Comparison of ENCODE assay signal across 25 cellular contexts in the genomic region with DNA sequence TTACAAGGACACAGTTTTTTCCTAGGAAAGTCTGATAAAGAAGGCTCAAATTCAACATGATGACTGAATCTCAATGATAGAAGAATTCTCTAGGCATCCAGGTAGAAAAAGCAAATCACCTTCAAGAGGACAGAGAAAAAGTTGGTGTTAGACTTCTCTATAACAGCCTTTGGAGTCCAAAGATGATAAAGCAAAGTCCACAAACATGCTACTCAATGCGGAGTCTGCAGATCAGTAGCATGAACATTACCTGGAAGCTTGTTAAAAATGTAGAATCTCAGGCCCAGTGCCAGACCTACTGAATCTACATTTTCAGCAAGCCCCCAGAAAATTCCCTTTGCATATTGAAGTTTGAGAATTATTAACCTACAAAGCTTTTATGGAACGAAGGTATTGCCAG. TPM values are rescaled to one million over a fixed set of nuclear protein-coding genes. Genes with fewer than 3 reads are reported as not detected.
DNase-seq lines count a peak whose midpoint lies in the region; ATAC-seq, FAIRE-seq and TF ChIP-seq lines count a peak whose summit lies in the region.
"Had no signal": no experiment of that assay in that cellular context is flagged by ENCODE, and none has a peak within 500 bp of the region (broad histone marks: within the 10 kb centered on the region; RNA-seq: fewer than 3 reads in every experiment).

No MANE protein-coding gene starts in this region.

- no peak overlapping the region for H3K9ac ChIP-seq in HepG2 (ENCODE audit: insufficient read depth, low read depth, low read length)
- no peak overlapping the region for H3K9ac ChIP-seq in liver (ENCODE audit: low read depth in 1 of 2, low read length in 2 of 2)
- H3K9ac ChIP-seq: BLaER1 had no signal

- H4K20me1 ChIP-seq in HepG2 (ENCODE audit: insufficient read depth, low read length): no peaks in the 10 kb centered on the region
- H4K20me1 ChIP-seq: BLaER1 had no signal

- TF ChIP-seq EP300 in HepG2 (IDR thresholded peaks at IDR 0.05; ENCODE audit: low read depth in 2 of 2, low read length in 2 of 2): no peak
- no peak for TF ChIP-seq EP300 in HepG2 (CRISPR knock-in tag; IDR thresholded peaks at IDR 0.05; ENCODE audit: borderline replicate concordance)

- H3K79me2 ChIP-seq in HepG2 (ENCODE audit: insufficient read depth, low read length): no peaks in the 10 kb centered on the region

- TF ChIP-seq CTCF in HepG2 (CRISPR knock-in tag; IDR thresholded peaks at IDR 0.05) (no peak), right lobe of liver (IDR thresholded peaks at IDR 0.05) (no peak), liver (IDR thresholded peaks at IDR 0.05; ENCODE audit: low read depth, low read length, missing input control) (no peak)

- no peak overlapping the region for H3K4me3 ChIP-seq in HepG2 (replicated peaks in 1 of 3; ENCODE audit: insufficient read depth in 1 of 3, low read depth in 2 of 3, low read length in 3 of 3)
- no peak overlapping the region for H3K4me3 ChIP-seq in right lobe of liver
- H3K4me3 ChIP-seq in liver (ENCODE audit: low read depth in 1 of 3, low read length in 3 of 3): no peak overlapping the region
- H3K4me3 ChIP-seq in small intestine (ENCODE audit: low read depth in 1 of 2, low read length in 2 of 2): no peak overlapping the region
- H3K4me3 ChIP-seq: BLaER1, GM12878 had no signal

- intact Hi-C loops in HepG2 (cut with micrococcal nuclease; ENCODE audit: unreplicated experiment) (no loop called here), right lobe of liver (cut with DNase I) (no loop called here)

- no peak for FAIRE-seq in HepG2 (lab: Jason Lieb, UNC)
- FAIRE-seq in small intestine (lab: Jason Lieb, UNC): no peak
- FAIRE-seq: GM12878, GM12892, GM18507 had no signal

- CTCF ChIA-PET in HepG2 (lab: Yijun Ruan, JAX; ENCODE audit: low intra/inter-chr PET ratio, low total read pairs): no interaction called here

- no peak for DNase-seq in HepG2 (ENCODE audit: low spot score)
- DNase-seq in right lobe of liver: no peak
- peak; percentile 59 for DNase-seq in small intestine
- DNase-seq in NCI-H2196 (lab: John Stamatoyannopoulos, UW; ENCODE audit: unreplicated experiment): no peak
- DNase-seq: ACHN; BE2C; C1 segment of cervical spinal cord; CD4-positive, alpha-beta memory T cell; CD4-positive, CD25-positive, alpha-beta regulatory T cell; CD8-positive, alpha-beta memory T cell; COR-L47; DMS 273 treated with DMSO at 0.1 percent for 48 hours; DMS153; DMS53; DMS79; DND-41; EL; GDM1 had no signal

- H3K36me3 ChIP-seq in HepG2 (replicated peaks in 1 of 2; ENCODE audit: control insufficient read depth in 1 of 2, insufficient read depth in 2 of 2, low read length in 2 of 2) (no peaks in the 10 kb centered on the region), right lobe of liver (no peaks in the 10 kb centered on the region), liver (ENCODE audit: control insufficient read depth in 4 of 4, insufficient read depth in 3 of 4, low read depth in 1 of 4, low read length in 3 of 4) (no peaks in the 10 kb centered on the region), small intestine (ENCODE audit: control insufficient read depth in 2 of 2, insufficient read depth in 2 of 2, low read length in 2 of 2) (no peaks in the 10 kb centered on the region)
- H3K36me3 ChIP-seq: BE2C, BLaER1 had no signal

- no peaks in the 10 kb centered on the region for H3K9me3 ChIP-seq in HepG2 (ENCODE audit: low read length)
- no peaks in the 10 kb centered on the region for H3K9me3 ChIP-seq in right lobe of liver
- no peaks in the 10 kb centered on the region for H3K9me3 ChIP-seq in liver (ENCODE audit: control insufficient read depth in 4 of 4, low read length in 3 of 4)
- no peaks in the 10 kb centered on the region for H3K9me3 ChIP-seq in small intestine (ENCODE audit: control insufficient read depth, low read depth)
- H3K9me3 ChIP-seq: BE2C, BLaER1 had no signal

- H2AFZ ChIP-seq in HepG2 (ENCODE audit: low read length): no peak overlapping the region

- no peak overlapping the region for H3K27ac ChIP-seq in HepG2 (ENCODE audit: extremely low read length, insufficient read depth, low read length)
- H3K27ac ChIP-seq in right lobe of liver: no peak overlapping the region
- no peak overlapping the region for H3K27ac ChIP-seq in liver (ENCODE audit: low read depth in 1 of 2, low read length in 2 of 2)
- no peak overlapping the region for H3K27ac ChIP-seq in small intestine (ENCODE audit: low read depth in 1 of 2, low read length in 1 of 2)
- H3K27ac ChIP-seq: 22Rv1, BLaER1 had no signal

- BruUV-seq in HepG2 (replicated peaks; lab: Mats Ljungman, UMichigan): no TSS peak

- POLR2A ChIA-PET in HepG2 (lab: Yijun Ruan, JAX): no interaction called here

- in situ Hi-C loops in HepG2 (cut with HindIII; ENCODE audit: extremely low pct_ligation_motif_present, low pct_unique_long_range_greater_than_20kb): no loop called here

- H3K4me1 ChIP-seq in HepG2 (ENCODE audit: insufficient read depth, low read length): peaks cover 6% of the 10 kb centered on the region
- no peaks in the 10 kb centered on the region for H3K4me1 ChIP-seq in right lobe of liver
- no peaks in the 10 kb centered on the region for H3K4me1 ChIP-seq in liver (ENCODE audit: control insufficient read depth in 4 of 4, insufficient read depth in 4 of 4, low read length in 3 of 4)
- no peaks in the 10 kb centered on the region for H3K4me1 ChIP-seq in small intestine (ENCODE audit: control insufficient read depth in 2 of 2, insufficient read depth in 1 of 2, low read depth in 1 of 2, low read length in 1 of 2)
- H3K4me1 ChIP-seq: BE2C had no signal

- no peak overlapping the region for H3K4me2 ChIP-seq in HepG2 (ENCODE audit: low read depth, low read length)
- H3K4me2 ChIP-seq: BLaER1 had no signal

- no peak for TF ChIP-seq POLR2A in HepG2 (IDR thresholded peaks at IDR 0.05; ENCODE audit: insufficient read depth in 1 of 2, low read depth in 2 of 2, low read length in 2 of 2)
- no peak for TF ChIP-seq POLR2A in right lobe of liver (IDR thresholded peaks at IDR 0.05)

- TF ChIP-seq RAD21 in HepG2 (CRISPR knock-in tag; IDR thresholded peaks at IDR 0.05) (no peak), liver (IDR thresholded peaks at IDR 0.05) (no peak)

- ATAC-seq in HepG2 (no peak), right lobe of liver (no peak), HG02642 (IDR thresholded peaks at IDR 0.05; ENCODE audit: poor library complexity, unreplicated experiment) (no peak)
- ATAC-seq: GM12878 had no signal

- H3K27me3 ChIP-seq in HepG2 (ENCODE audit: control insufficient read depth in 1 of 2, insufficient read depth in 2 of 2, low read length in 2 of 2) (no peaks in the 10 kb centered on the region), right lobe of liver (no peaks in the 10 kb centered on the region), liver (ENCODE audit: control insufficient read depth in 4 of 4, insufficient read depth in 4 of 4, low read length in 3 of 4) (no peaks in the 10 kb centered on the region), small intestine (ENCODE audit: control insufficient read depth in 2 of 2, insufficient read depth in 2 of 2, low read length in 2 of 2) (no peaks in the 10 kb centered on the region)
- H3K27me3 ChIP-seq: BE2C, BLaER1 had no signal

- 0% methylated on average over 2 of the region's 2 CpGs for WGBS in HepG2 (ENCODE audit: low lambda C conversion rate)
- 70% methylated on average over 2 of the region's 2 CpGs for WGBS in right lobe of liver (ENCODE audit: insufficient coverage, low coverage, low lambda C conversion rate, missing lambda C conversion rate)
- WGBS in liver: 46% methylated on average over 2 of the region's 2 CpGs
- 20 to 63% (median 47%) methylated on average over 2 of the region's 2 CpGs for WGBS in small intestine, 3 donors

RNA-seq across cellular contexts. Expression of gene MAP2K6, which starts 41.4 kb away (rescaled TPM):
- total RNA-seq in HepG2 (2016; rRNA removed; fragmentation: Illumina TruSeq; extraction: Trizol): 33.6 and 48.4 TPM in 2 replicates
- total RNA-seq in HepG2 (2016; cell fraction: cytosol; rRNA removed; fragmentation: Illumina TruSeq; extraction: Trizol; ENCODE audit: low read depth): 18.3 and 21.7 TPM in 2 replicates
- total RNA-seq in HepG2 (2016; cell fraction: insoluble cytoplasmic fraction; rRNA removed; fragmentation: Illumina TruSeq; extraction: Trizol): 36.2 and 45.7 TPM in 2 replicates
- 39.5 and 42.7 TPM in 2 replicates for total RNA-seq in HepG2 (2016; cell fraction: membrane; rRNA removed; fragmentation: Illumina TruSeq; extraction: Trizol)
- 16.9 and 22.6 TPM in 2 replicates for total RNA-seq in HepG2 (2016; cell fraction: nucleus; rRNA removed; fragmentation: Illumina TruSeq; extraction: Trizol)
- 3.5 and 5.1 TPM in 2 replicates for polyA plus RNA-seq in HepG2 (2011; rRNA removed)
- 3.0 and 3.9 TPM in 2 replicates for polyA plus RNA-seq in HepG2 (2011; cell fraction: cytosol; rRNA removed)
- 1.6 and 1.8 TPM in 2 replicates for polyA plus RNA-seq in HepG2 (2011; cell fraction: nucleus; rRNA removed)
- 4.5 and 5.8 TPM in 2 replicates for polyA plus RNA-seq in HepG2 (2012)
- 14.9 and 18.7 TPM in 2 replicates for polyA plus RNA-seq in HepG2 (2016; cell fraction: cytosol; fragmentation: Illumina TruSeq; extraction: Trizol; ENCODE audit: low read depth)
- 28.6 and 35.3 TPM in 2 replicates for polyA plus RNA-seq in HepG2 (2016; cell fraction: insoluble cytoplasmic fraction; fragmentation: Illumina TruSeq; extraction: Trizol; ENCODE audit: low read depth)
- 23.6 and 28.6 TPM in 2 replicates for polyA plus RNA-seq in HepG2 (2016; cell fraction: membrane; fragmentation: Illumina TruSeq; extraction: Trizol; ENCODE audit: low read depth)
- polyA plus RNA-seq in HepG2 (2016; cell fraction: nucleus; fragmentation: Illumina TruSeq; extraction: Trizol; ENCODE audit: insufficient read depth, low read depth): 13.3 and 14.0 TPM in 2 replicates
- polyA minus RNA-seq in HepG2 (2011; rRNA and poly(A)+ RNA removed; ENCODE audit: low replicate concordance): 7.3 and 29.0 TPM in 2 replicates
- 3.5 and 4.1 TPM in 2 replicates for polyA minus RNA-seq in HepG2 (2011; cell fraction: cytosol; rRNA and poly(A)+ RNA removed)
- 7.3 and 9.3 TPM in 2 replicates for polyA minus RNA-seq in HepG2 (2011; cell fraction: nucleus; rRNA and poly(A)+ RNA removed)
- 1 to 10 TPM; 1.8 to 3.6 (median 2.3) TPM for total RNA-seq in right lobe of liver
- total RNA-seq in liver: 1 to 10 TPM; 2.0 to 5.4 TPM
- 1 to 10 TPM in 1 of 2 donors, under 1 TPM in 1; 0.31 to 3.2 TPM for polyA plus RNA-seq in liver
- polyA plus RNA-seq in small intestine: 10 to 100 TPM in 1 of 3 donors, 1 to 10 TPM in 2; 5.1 to 21.2 (median 6.5) TPM

RNA-seq across cellular contexts. Expression of gene ABCA5, which starts 46.1 kb away (rescaled TPM):
- total RNA-seq in HepG2 (2016; rRNA removed; fragmentation: Illumina TruSeq; extraction: Trizol): 6.0 and 10.1 TPM in 2 replicates
- total RNA-seq in HepG2 (2016; cell fraction: cytosol; rRNA removed; fragmentation: Illumina TruSeq; extraction: Trizol; ENCODE audit: low read depth): 1.9 and 2.6 TPM in 2 replicates
- 4.9 and 9.3 TPM in 2 replicates for total RNA-seq in HepG2 (2016; cell fraction: insoluble cytoplasmic fraction; rRNA removed; fragmentation: Illumina TruSeq; extraction: Trizol)
- 2.6 and 2.9 TPM in 2 replicates for total RNA-seq in HepG2 (2016; cell fraction: membrane; rRNA removed; fragmentation: Illumina TruSeq; extraction: Trizol)
- total RNA-seq in HepG2 (2016; cell fraction: nucleus; rRNA removed; fragmentation: Illumina TruSeq; extraction: Trizol): 19.5 and 19.7 TPM in 2 replicates
- 9.7 and 12.2 TPM in 2 replicates for polyA plus RNA-seq in HepG2 (2011; rRNA removed)
- polyA plus RNA-seq in HepG2 (2011; cell fraction: cytosol; rRNA removed): 1.8 and 3.9 TPM in 2 replicates
- 14.0 and 24.2 TPM in 2 replicates for polyA plus RNA-seq in HepG2 (2011; cell fraction: nucleus; rRNA removed)
- 8.8 and 15.2 TPM in 2 replicates for polyA plus RNA-seq in HepG2 (2012)
- 0.17 and 0.29 TPM in 2 replicates for polyA plus RNA-seq in HepG2 (2016; cell fraction: cytosol; fragmentation: Illumina TruSeq; extraction: Trizol; ENCODE audit: low read depth)
- polyA plus RNA-seq in HepG2 (2016; cell fraction: insoluble cytoplasmic fraction; fragmentation: Illumina TruSeq; extraction: Trizol; ENCODE audit: low read depth): 2.8 and 3.6 TPM in 2 replicates
- 0.65 and 0.66 TPM in 2 replicates for polyA plus RNA-seq in HepG2 (2016; cell fraction: membrane; fragmentation: Illumina TruSeq; extraction: Trizol; ENCODE audit: low read depth)
- 23.0 and 23.5 TPM in 2 replicates for polyA plus RNA-seq in HepG2 (2016; cell fraction: nucleus; fragmentation: Illumina TruSeq; extraction: Trizol; ENCODE audit: insufficient read depth, low read depth)
- polyA minus RNA-seq in HepG2 (2011; rRNA and poly(A)+ RNA removed; ENCODE audit: low replicate concordance): 6.0 and 10.0 TPM in 2 replicates
- 4.8 TPM in 2 replicates for polyA minus RNA-seq in HepG2 (2011; cell fraction: cytosol; rRNA and poly(A)+ RNA removed)
- polyA minus RNA-seq in HepG2 (2011; cell fraction: nucleus; rRNA and poly(A)+ RNA removed): 53.8 and 78.1 TPM in 2 replicates
- 10 to 100 TPM; 34.5 to 58.2 (median 46.7) TPM for total RNA-seq in right lobe of liver
- total RNA-seq in liver: 10 to 100 TPM; 18.7 to 84.4 TPM
- 10 to 100 TPM; 20.6 to 77.0 TPM for polyA plus RNA-seq in liver
- 10 to 100 TPM; 11.5 to 57.0 (median 25.7) TPM for polyA plus RNA-seq in small intestine
